In the genomic region with DNA sequence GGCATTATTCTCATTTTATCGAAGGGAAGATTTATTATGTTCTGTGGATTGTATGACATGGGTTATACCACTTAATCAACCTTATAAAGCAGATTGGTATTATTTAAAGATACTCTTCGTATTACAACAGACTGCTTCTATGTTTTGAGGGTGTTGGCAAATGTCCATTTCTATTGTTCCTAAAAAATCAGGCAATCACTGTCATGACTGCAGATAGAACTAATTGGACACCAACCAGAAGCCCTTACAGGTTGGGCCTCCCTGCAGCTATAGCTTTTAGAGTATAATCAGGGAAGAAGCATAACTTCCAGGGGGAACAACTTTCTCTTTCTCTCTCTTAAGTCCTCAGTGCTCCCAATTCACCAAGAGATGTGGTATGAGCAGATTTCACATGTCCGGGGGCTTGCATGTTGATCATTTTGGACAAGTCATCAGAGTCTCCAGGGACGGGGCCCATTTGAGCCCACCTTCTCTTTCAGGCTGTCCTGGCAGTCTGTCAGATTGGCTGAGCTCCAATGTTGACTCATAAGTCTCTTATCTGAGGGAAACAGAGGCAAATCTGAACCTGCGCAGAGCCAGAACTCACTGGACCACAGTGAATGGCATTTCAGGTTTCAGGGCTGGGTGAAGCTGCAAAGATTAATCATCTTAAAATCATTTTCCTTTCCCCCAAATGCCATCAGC, we compare ENCODE assay signal across 2 cellular contexts.
TF ChIP-seq lines count a peak whose summit lies in the region.

No MANE protein-coding gene starts in this region.

TF ChIP-seq in SK-N-SH, 30 proteins besides CTCF, POLR2A, EP300 and RAD21 (continued from another document):
- TF ChIP-seq, protein P1, sequence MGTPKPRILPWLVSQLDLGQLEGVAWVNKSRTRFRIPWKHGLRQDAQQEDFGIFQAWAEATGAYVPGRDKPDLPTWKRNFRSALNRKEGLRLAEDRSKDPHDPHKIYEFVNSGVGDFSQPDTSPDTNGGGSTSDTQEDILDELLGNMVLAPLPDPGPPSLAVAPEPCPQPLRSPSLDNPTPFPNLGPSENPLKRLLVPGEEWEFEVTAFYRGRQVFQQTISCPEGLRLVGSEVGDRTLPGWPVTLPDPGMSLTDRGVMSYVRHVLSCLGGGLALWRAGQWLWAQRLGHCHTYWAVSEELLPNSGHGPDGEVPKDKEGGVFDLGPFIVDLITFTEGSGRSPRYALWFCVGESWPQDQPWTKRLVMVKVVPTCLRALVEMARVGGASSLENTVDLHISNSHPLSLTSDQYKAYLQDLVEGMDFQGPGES (IDR thresholded peaks at IDR 0.05; ENCODE audit: low read depth, low read length) = no peak
- TF ChIP-seq TCF12 (IDR thresholded peaks at IDR 0.05) (peak; percentile 8; the same call in 1 of the 2 replicates), GATA2 (CRISPR knock-in tag; IDR thresholded peaks at IDR 0.05) (peak; percentile 80)

TF ChIP-seq in HepG2, 621 proteins besides CTCF, POLR2A, EP300 and RAD21 (continued from another document):
- TF ChIP-seq, protein P2, sequence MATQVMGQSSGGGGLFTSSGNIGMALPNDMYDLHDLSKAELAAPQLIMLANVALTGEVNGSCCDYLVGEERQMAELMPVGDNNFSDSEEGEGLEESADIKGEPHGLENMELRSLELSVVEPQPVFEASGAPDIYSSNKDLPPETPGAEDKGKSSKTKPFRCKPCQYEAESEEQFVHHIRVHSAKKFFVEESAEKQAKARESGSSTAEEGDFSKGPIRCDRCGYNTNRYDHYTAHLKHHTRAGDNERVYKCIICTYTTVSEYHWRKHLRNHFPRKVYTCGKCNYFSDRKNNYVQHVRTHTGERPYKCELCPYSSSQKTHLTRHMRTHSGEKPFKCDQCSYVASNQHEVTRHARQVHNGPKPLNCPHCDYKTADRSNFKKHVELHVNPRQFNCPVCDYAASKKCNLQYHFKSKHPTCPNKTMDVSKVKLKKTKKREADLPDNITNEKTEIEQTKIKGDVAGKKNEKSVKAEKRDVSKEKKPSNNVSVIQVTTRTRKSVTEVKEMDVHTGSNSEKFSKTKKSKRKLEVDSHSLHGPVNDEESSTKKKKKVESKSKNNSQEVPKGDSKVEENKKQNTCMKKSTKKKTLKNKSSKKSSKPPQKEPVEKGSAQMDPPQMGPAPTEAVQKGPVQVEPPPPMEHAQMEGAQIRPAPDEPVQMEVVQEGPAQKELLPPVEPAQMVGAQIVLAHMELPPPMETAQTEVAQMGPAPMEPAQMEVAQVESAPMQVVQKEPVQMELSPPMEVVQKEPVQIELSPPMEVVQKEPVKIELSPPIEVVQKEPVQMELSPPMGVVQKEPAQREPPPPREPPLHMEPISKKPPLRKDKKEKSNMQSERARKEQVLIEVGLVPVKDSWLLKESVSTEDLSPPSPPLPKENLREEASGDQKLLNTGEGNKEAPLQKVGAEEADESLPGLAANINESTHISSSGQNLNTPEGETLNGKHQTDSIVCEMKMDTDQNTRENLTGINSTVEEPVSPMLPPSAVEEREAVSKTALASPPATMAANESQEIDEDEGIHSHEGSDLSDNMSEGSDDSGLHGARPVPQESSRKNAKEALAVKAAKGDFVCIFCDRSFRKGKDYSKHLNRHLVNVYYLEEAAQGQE (IDR thresholded peaks at IDR 0.05; ENCODE audit: borderline replicate concordance in 1 of 2, low read depth in 1 of 2, low read length in 2 of 2) = no peak
- TF ChIP-seq PHB2 (IDR thresholded peaks at IDR 0.05; ENCODE audit: partially characterized antibody) = no peak
- TF ChIP-seq ZSCAN22 (CRISPR knock-in tag; IDR thresholded peaks at IDR 0.05) = no peak
- TF ChIP-seq, protein P3, sequence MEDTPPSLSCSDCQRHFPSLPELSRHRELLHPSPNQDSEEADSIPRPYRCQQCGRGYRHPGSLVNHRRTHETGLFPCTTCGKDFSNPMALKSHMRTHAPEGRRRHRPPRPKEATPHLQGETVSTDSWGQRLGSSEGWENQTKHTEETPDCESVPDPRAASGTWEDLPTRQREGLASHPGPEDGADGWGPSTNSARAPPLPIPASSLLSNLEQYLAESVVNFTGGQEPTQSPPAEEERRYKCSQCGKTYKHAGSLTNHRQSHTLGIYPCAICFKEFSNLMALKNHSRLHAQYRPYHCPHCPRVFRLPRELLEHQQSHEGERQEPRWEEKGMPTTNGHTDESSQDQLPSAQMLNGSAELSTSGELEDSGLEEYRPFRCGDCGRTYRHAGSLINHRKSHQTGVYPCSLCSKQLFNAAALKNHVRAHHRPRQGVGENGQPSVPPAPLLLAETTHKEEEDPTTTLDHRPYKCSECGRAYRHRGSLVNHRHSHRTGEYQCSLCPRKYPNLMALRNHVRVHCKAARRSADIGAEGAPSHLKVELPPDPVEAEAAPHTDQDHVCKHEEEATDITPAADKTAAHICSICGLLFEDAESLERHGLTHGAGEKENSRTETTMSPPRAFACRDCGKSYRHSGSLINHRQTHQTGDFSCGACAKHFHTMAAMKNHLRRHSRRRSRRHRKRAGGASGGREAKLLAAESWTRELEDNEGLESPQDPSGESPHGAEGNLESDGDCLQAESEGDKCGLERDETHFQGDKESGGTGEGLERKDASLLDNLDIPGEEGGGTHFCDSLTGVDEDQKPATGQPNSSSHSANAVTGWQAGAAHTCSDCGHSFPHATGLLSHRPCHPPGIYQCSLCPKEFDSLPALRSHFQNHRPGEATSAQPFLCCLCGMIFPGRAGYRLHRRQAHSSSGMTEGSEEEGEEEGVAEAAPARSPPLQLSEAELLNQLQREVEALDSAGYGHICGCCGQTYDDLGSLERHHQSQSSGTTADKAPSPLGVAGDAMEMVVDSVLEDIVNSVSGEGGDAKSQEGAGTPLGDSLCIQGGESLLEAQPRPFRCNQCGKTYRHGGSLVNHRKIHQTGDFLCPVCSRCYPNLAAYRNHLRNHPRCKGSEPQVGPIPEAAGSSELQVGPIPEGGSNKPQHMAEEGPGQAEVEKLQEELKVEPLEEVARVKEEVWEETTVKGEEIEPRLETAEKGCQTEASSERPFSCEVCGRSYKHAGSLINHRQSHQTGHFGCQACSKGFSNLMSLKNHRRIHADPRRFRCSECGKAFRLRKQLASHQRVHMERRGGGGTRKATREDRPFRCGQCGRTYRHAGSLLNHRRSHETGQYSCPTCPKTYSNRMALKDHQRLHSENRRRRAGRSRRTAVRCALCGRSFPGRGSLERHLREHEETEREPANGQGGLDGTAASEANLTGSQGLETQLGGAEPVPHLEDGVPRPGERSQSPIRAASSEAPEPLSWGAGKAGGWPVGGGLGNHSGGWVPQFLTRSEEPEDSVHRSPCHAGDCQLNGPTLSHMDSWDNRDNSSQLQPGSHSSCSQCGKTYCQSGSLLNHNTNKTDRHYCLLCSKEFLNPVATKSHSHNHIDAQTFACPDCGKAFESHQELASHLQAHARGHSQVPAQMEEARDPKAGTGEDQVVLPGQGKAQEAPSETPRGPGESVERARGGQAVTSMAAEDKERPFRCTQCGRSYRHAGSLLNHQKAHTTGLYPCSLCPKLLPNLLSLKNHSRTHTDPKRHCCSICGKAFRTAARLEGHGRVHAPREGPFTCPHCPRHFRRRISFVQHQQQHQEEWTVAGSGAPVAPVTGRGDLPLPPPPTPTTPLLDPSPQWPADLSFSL (CRISPR knock-in tag; IDR thresholded peaks at IDR 0.05) = no peak
- TF ChIP-seq, protein P4, sequence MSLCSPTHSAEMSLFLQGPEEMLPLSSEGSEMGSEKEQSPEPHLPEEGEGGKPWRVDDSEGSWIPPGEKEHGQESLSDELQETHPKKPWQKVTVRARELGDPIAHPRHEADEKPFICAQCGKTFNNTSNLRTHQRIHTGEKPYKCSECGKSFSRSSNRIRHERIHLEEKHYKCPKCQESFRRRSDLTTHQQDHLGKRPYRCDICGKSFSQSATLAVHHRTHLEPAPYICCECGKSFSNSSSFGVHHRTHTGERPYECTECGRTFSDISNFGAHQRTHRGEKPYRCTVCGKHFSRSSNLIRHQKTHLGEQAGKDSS (CRISPR knock-in tag; IDR thresholded peaks at IDR 0.05; ENCODE audit: borderline replicate concordance, low read depth) = no peak
- TF ChIP-seq, protein P5, sequence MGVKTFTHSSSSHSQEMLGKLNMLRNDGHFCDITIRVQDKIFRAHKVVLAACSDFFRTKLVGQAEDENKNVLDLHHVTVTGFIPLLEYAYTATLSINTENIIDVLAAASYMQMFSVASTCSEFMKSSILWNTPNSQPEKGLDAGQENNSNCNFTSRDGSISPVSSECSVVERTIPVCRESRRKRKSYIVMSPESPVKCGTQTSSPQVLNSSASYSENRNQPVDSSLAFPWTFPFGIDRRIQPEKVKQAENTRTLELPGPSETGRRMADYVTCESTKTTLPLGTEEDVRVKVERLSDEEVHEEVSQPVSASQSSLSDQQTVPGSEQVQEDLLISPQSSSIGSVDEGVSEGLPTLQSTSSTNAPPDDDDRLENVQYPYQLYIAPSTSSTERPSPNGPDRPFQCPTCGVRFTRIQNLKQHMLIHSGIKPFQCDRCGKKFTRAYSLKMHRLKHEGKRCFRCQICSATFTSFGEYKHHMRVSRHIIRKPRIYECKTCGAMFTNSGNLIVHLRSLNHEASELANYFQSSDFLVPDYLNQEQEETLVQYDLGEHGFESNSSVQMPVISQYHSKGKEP (CRISPR knock-in tag; IDR thresholded peaks at IDR 0.05) = no peak
- TF ChIP-seq ISL2 (CRISPR knock-in tag; IDR thresholded peaks at IDR 0.05) = no peak
- TF ChIP-seq ZNF782 (CRISPR knock-in tag; IDR thresholded peaks at IDR 0.05; ENCODE audit: borderline replicate concordance) = no peak
- TF ChIP-seq FLYWCH1 (CRISPR knock-in tag; IDR thresholded peaks at IDR 0.05) = no peak
- no peak for TF ChIP-seq REL (CRISPR knock-in tag; conservative IDR thresholded peaks at IDR 0.05)
- TF ChIP-seq ZNF773 (CRISPR knock-in tag; IDR thresholded peaks at IDR 0.05; ENCODE audit: borderline replicate concordance) = no peak
- TF ChIP-seq NR2F2 (IDR thresholded peaks at IDR 0.05; ENCODE audit: borderline replicate concordance, low read depth) = no peak
